ENCODE assay signal across 22 cellular contexts in the genomic region with DNA sequence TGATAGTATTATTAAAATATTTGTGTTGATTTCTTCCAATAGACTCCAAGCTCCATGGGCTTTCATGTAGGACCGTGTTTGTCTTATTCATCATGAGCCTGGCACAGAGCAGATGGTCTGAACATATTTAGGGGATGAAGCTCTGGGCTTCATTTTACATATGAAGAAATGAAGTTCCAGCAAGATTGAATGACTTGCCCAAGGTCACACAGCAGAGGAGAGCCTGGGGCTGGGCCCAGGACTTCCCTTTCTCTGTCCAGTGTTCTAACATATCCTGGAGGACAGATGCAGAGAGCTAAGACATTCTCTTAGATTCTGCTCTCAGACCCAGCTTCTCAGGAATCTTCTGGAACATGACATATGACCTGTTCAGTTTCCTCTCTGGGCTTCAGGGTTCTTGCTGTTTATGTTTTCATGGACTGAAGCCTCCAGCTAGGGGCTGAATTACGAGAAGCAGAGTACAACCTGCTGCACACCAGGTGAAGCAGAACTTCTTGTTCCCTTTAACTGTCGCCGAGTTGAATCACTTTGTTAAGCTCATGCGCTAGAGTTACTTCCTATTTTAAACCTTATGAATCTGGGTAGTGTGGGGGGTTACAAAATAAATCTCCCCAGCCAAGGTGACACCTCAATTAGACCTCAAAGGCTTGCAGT. TPM values are rescaled to one million over a fixed set of nuclear protein-coding genes. Genes with fewer than 3 reads are reported as not detected.
A peak's percentile ranks its signal among the peaks of the same experiment; 100 is the strongest.
DNase-seq lines count a peak whose midpoint lies in the region; ATAC-seq, FAIRE-seq and TF ChIP-seq lines count a peak whose summit lies in the region.
"Had no signal": no experiment of that assay in that cellular context is flagged by ENCODE, and none has a peak within 500 bp of the region (broad histone marks: within the 10 kb centered on the region; RNA-seq: fewer than 3 reads in every experiment).

No MANE protein-coding gene starts in this region.

- intact Hi-C loops in Right ventricle myocardium superior (cut with DNase I), result no loop called here

- H3K4me3 ChIP-seq in A549 (no peak overlapping the region), SJCRH30 (no peak overlapping the region), gastroesophageal sphincter (no peak overlapping the region)
- H3K4me3 ChIP-seq: ascending aorta, GM12878, lower lobe of right lung, tibial artery had no signal

- no peak for ATAC-seq in A549
- ATAC-seq in Right ventricle myocardium superior (ENCODE audit: poor library complexity), result peak; percentile 74
- no peak for ATAC-seq in GM19467 (IDR thresholded peaks at IDR 0.05; ENCODE audit: unreplicated experiment)
- ATAC-seq in gastroesophageal sphincter, result no peak
- ATAC-seq in HG03135 (IDR thresholded peaks at IDR 0.05; ENCODE audit: unreplicated experiment), result no peak
- ATAC-seq: GM12878; HCT116; lower lobe of right lung; stimulated activated memory B cell treated with anti-CD40 and anti-IgM and Interleukin-4, amounts not matched to agents 10 μg/mL and 1 μg/mL and 100 μg/mL, for 72 hours had no signal

- H3K9me3 ChIP-seq in A549 (no peaks in the 10 kb centered on the region), SJCRH30 (replicated peaks) (no peaks in the 10 kb centered on the region), gastroesophageal sphincter (no peaks in the 10 kb centered on the region)
- H3K9me3 ChIP-seq: ascending aorta, lower lobe of right lung, tibial artery had no signal

- no peak for FAIRE-seq in A549 (lab: Jason Lieb, UNC)
- FAIRE-seq: GM12878, TTC549 had no signal

- TF ChIP-seq POLR2A in A549 (IDR thresholded peaks at IDR 0.05; ENCODE audit: low read length), result no peak
- TF ChIP-seq POLR2A in gastroesophageal sphincter (IDR thresholded peaks at IDR 0.05), result no peak

- DNase-seq in A549 (ENCODE audit: low read depth in 1 of 2, low spot score in 1 of 2), result no peak
- DNase-seq in SJCRH30, result no peak
- DNase-seq in Right ventricle myocardium superior, result no peak
- peak; percentile 73 for DNase-seq in myocyte (ENCODE audit: low read depth)
- no peak for DNase-seq in OCI-M1 (lab: John Stamatoyannopoulos, UW)
- DNase-seq: activated CD4-positive, alpha-beta T cell treated with anti-CD3 and anti-CD28 coated beads for 4 hours; activated CD8-positive, alpha-beta memory T cell treated with anti-CD3 and anti-CD28 coated beads, Interleukin-2, amount 50 U/mL, for 48 hours; cortex of kidney; GF-D8; lower lobe of right lung; naive B cell; posterior cingulate gyrus; tibial artery had no signal

- no peak for TF ChIP-seq EP300 in A549 (IDR thresholded peaks at IDR 0.05)
- no peak for TF ChIP-seq EP300 in gastroesophageal sphincter (IDR thresholded peaks at IDR 0.05)

- H3K36me3 ChIP-seq in SJCRH30 (no peaks in the 10 kb centered on the region), gastroesophageal sphincter (peaks cover 0 to 14% of the 10 kb centered on the region in 2 donors)
- H3K36me3 ChIP-seq: ascending aorta had no signal

- peak overlapping the region; percentile 24; the same call in 2 of the 3 replicates for H3K4me2 ChIP-seq in A549

- H3K27ac ChIP-seq in A549 (peak overlapping the region in 1 of 2 experiments; percentile 22; a peak in 1 of 6 replicates), SJCRH30 (peak overlapping the region; percentile 36), gastroesophageal sphincter (no peak overlapping the region)
- H3K27ac ChIP-seq: ascending aorta, epithelial cell of prostate, lower lobe of right lung, tibial artery had no signal

- H3K27me3 ChIP-seq in SJCRH30, result no peaks in the 10 kb centered on the region
- H3K27me3 ChIP-seq in gastroesophageal sphincter, result no peaks in the 10 kb centered on the region
- H3K27me3 ChIP-seq: ascending aorta, tibial artery had no signal

- CTCF ChIA-PET in A549 (lab: Yijun Ruan, JAX), result interaction anchor here (1.2 to 1.7 kb wide), 5 partner anchors 10 to 229 kb away, joined by 3 to 6 read pairs (median 4); no protein-coding TSS in a partner anchor

- WGBS in A549 (ENCODE audit: missing lambda C conversion rate), result 91% methylated on average over 5 of the region's 5 CpGs
- WGBS in gastroesophageal sphincter (ENCODE audit: low coverage in 1 of 2), 2 donors, result 71 to 77% methylated on average over 4 to 5 of the region's 5 CpGs

- peaks cover 11% of the 10 kb centered on the region; the same call in 2 of the 3 replicates for H3K4me1 ChIP-seq in A549
- H3K4me1 ChIP-seq in SJCRH30, result peaks cover 24% of the 10 kb centered on the region
- no peaks in the 10 kb centered on the region for H3K4me1 ChIP-seq in gastroesophageal sphincter
- H3K4me1 ChIP-seq: ascending aorta, lower lobe of right lung, tibial artery had no signal

- TF ChIP-seq CTCF in A549 (IDR thresholded peaks at IDR 0.05) (no peak), gastroesophageal sphincter (IDR thresholded peaks at IDR 0.05) (no peak)

- TF ChIP-seq RAD21 in A549 (conservative IDR thresholded peaks at IDR 0.05 in 1 of 2, IDR thresholded peaks at IDR 0.05 in 1 of 2), result no peak

- POLR2A ChIA-PET in A549 (lab: Yijun Ruan, JAX), result interaction anchor here (0.6 to 0.7 kb wide), 2 partner anchors 20 to 237 kb away, joined by 5 read pairs; no protein-coding TSS in a partner anchor

TF ChIP-seq in A549, 52 proteins besides CTCF, POLR2A, EP300 and RAD21 (continues in another document):
- TF ChIP-seq, protein P1, sequence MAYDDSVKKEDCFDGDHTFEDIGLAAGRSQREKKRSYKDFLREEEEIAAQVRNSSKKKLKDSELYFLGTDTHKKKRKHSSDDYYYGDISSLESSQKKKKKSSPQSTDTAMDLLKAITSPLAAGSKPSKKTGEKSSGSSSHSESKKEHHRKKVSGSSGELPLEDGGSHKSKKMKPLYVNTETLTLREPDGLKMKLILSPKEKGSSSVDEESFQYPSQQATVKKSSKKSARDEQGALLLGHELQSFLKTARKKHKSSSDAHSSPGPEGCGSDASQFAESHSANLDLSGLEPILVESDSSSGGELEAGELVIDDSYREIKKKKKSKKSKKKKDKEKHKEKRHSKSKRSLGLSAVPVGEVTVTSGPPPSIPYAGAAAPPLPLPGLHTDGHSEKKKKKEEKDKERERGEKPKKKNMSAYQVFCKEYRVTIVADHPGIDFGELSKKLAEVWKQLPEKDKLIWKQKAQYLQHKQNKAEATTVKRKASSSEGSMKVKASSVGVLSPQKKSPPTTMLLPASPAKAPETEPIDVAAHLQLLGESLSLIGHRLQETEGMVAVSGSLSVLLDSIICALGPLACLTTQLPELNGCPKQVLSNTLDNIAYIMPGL (CRISPR knock-in tag; IDR thresholded peaks at IDR 0.05; ENCODE audit: borderline replicate concordance), result no peak
- no peak for TF ChIP-seq FOXS1 (CRISPR knock-in tag; IDR thresholded peaks at IDR 0.05)
- TF ChIP-seq GATA3 (IDR thresholded peaks at IDR 0.05; ENCODE audit: borderline replicate concordance), result no peak
- TF ChIP-seq CBX8 (IDR thresholded peaks at IDR 0.05), result no peak
- TF ChIP-seq, protein P2, sequence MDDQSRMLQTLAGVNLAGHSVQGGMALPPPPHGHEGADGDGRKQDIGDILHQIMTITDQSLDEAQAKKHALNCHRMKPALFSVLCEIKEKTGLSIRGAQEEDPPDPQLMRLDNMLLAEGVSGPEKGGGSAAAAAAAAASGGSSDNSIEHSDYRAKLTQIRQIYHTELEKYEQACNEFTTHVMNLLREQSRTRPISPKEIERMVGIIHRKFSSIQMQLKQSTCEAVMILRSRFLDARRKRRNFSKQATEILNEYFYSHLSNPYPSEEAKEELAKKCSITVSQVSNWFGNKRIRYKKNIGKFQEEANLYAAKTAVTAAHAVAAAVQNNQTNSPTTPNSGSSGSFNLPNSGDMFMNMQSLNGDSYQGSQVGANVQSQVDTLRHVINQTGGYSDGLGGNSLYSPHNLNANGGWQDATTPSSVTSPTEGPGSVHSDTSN (IDR thresholded peaks at IDR 0.05), result no peak
- no peak for TF ChIP-seq HOXB13 (CRISPR knock-in tag; IDR thresholded peaks at IDR 0.05; ENCODE audit: low read depth)
- no peak for TF ChIP-seq MAFK (IDR thresholded peaks at IDR 0.05; ENCODE audit: partially characterized antibody)
- no peak for TF ChIP-seq CHD2 (IDR thresholded peaks at IDR 0.05; ENCODE audit: low read length, partially characterized antibody)
- no peak for TF ChIP-seq ZNF302 (CRISPR knock-in tag; IDR thresholded peaks at IDR 0.05)
- TF ChIP-seq POLR2AphosphoS2 (conservative IDR thresholded peaks at IDR 0.05; ENCODE audit: low read length), result no peak
- no peak for TF ChIP-seq CEBPB (IDR thresholded peaks at IDR 0.05)
- TF ChIP-seq CHD4 (IDR thresholded peaks at IDR 0.05; ENCODE audit: borderline replicate concordance), result no peak
- TF ChIP-seq, protein P3, sequence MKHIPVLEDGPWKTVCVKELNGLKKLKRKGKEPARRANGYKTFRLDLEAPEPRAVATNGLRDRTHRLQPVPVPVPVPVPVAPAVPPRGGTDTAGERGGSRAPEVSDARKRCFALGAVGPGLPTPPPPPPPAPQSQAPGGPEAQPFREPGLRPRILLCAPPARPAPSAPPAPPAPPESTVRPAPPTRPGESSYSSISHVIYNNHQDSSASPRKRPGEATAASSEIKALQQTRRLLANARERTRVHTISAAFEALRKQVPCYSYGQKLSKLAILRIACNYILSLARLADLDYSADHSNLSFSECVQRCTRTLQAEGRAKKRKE (CRISPR knock-in tag; IDR thresholded peaks at IDR 0.05; ENCODE audit: low read depth), result no peak
- TF ChIP-seq, protein P4, sequence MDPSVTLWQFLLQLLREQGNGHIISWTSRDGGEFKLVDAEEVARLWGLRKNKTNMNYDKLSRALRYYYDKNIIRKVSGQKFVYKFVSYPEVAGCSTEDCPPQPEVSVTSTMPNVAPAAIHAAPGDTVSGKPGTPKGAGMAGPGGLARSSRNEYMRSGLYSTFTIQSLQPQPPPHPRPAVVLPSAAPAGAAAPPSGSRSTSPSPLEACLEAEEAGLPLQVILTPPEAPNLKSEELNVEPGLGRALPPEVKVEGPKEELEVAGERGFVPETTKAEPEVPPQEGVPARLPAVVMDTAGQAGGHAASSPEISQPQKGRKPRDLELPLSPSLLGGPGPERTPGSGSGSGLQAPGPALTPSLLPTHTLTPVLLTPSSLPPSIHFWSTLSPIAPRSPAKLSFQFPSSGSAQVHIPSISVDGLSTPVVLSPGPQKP (IDR thresholded peaks at IDR 0.05; ENCODE audit: low read depth, low read length), result no peak

RNA-seq across cellular contexts. Expression of a gene that starts 53.6 kb away (rescaled TPM):
- polyA plus RNA-seq in A549 (2011; rRNA removed), result 12.1 and 12.8 TPM in 2 replicates
- 25.6 and 45.7 TPM in 2 replicates for polyA plus RNA-seq in A549 (2012; cell fraction: cytosol; rRNA removed)
- polyA plus RNA-seq in A549 (2012; cell fraction: nucleus; rRNA removed), result 35.0 and 48.2 TPM in 2 replicates
- polyA plus RNA-seq in A549 (2017; fragmentation: RNase III; extraction: RNeasy Plus Mini Kit Qiagen cat#74134 plus additional on column Dnase treatment), result 19.1 to 26.6 TPM (median 23.6 TPM) in 3 replicates
- polyA minus RNA-seq in A549 (2011; rRNA and poly(A)+ RNA removed), result 7.3 and 8.5 TPM in 2 replicates
- total RNA-seq in SJCRH30 (2014; rRNA removed; shearing (Covaris generic)), result 7.1 and 7.8 TPM in 2 replicates
- 83.7 TPM for total RNA-seq in Right ventricle myocardium superior
- 26.5 and 52.9 TPM in 2 replicates for total RNA-seq in myocyte
- polyA plus RNA-seq in myocyte (2012), result 44.6 TPM
- 10 to 100 TPM; 11.5 to 29.2 (median 20.5) TPM for total RNA-seq in gastroesophageal sphincter
